Comparison of ENCODE assay signal across 8 cellular contexts in the genomic region with DNA sequence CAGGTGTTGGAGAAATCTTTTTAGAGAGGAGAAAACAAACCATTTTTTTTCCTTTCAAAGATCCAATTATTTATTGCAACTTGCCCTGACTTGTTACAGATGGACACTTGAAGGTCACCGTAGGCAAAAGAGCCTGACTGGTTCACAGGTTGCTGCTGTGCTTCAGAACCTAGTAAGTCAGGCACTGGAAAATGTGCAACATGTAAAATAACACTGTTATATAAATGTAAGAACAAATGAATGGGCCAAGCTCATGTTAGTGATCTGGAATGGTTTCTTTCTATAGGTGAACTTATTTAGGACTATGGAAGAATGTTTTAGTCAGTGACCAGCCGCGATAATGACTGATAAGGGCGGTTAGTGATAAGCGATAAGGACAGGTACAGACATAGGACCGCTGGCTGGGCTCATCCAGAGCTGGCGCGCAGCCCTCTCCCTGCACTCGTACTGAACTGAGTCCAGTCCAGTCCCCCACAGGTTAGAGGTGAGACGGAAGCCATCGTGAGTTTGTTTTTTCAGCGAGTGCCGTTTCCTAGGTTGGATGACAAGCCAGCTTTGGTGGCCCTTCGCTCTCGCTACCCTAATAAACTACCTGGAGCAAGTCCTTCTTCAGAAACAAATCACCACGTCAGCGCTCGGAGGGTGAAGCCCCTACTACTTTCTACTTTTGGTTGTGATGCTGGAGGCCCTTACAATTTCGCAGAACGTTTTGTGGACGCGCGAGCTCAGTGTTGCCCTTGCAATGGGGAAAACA.
DNase-seq lines count a peak whose midpoint lies in the region; ATAC-seq and TF ChIP-seq lines count a peak whose summit lies in the region.

No MANE protein-coding gene starts in this region.

- H3K36me3 ChIP-seq in KMS-11 (ENCODE audit: insufficient read depth), result no peaks in the 10 kb centered on the region
- no peaks in the 10 kb centered on the region for H3K36me3 ChIP-seq in fibroblast of lung (ENCODE audit: control insufficient read depth, insufficient read depth, low read length)

- H3K4me3 ChIP-seq in GM12865 (ENCODE audit: low read depth, low read length), result peak overlapping the region; percentile 75
- no peak overlapping the region for H3K4me3 ChIP-seq in KMS-11 (IDR thresholded peaks at IDR 0.05; ENCODE audit: insufficient read depth, low read depth, low read length)
- H3K4me3 ChIP-seq in fibroblast of lung (replicated peaks in 1 of 4; ENCODE audit: control extremely low read depth in 1 of 4, insufficient read depth in 1 of 4, low read depth in 3 of 4, low read length in 4 of 4), result peak overlapping the region; percentile 39 to 88 (median 60)

- H2AFZ ChIP-seq in KMS-11 (ENCODE audit: low read depth) (peak overlapping the region; percentile 77), fibroblast of lung (ENCODE audit: low read length) (peak overlapping the region; percentile 80)

- H3K27ac ChIP-seq in KMS-11 (peak overlapping the region; percentile 99; the same call in 1 of the 2 replicates), fibroblast of lung (ENCODE audit: insufficient read depth, low read length) (no peak overlapping the region)

- peak overlapping the region; percentile 66 for H3K4me2 ChIP-seq in KMS-11
- H3K4me2 ChIP-seq in fibroblast of lung (ENCODE audit: extremely low read depth, insufficient read depth, low read length), result peak overlapping the region; percentile 90

- H3K4me1 ChIP-seq in KMS-11 (ENCODE audit: low read depth, poor library complexity, severe bottlenecking) (no peaks in the 10 kb centered on the region), fibroblast of lung (ENCODE audit: control insufficient read depth, extremely low read depth, insufficient read depth, low read length) (peaks cover 4% of the 10 kb centered on the region)

- no peaks in the 10 kb centered on the region for H3K9me3 ChIP-seq in fibroblast of lung (ENCODE audit: control insufficient read depth, insufficient read depth, low read depth, low read length)

- peak; percentile 56 for DNase-seq in GM12865 (ENCODE audit: low read depth)
- peak; percentile 40 for DNase-seq in activated CD8-positive, alpha-beta memory T cell treated with anti-CD3 and anti-CD28 coated beads, Interleukin-2, amount 50 U/mL, for 4 hours
- DNase-seq in fibroblast of lung (ENCODE audit: low read depth in 2 of 2), result no peak
- peak; percentile 9 for DNase-seq in pons (ENCODE audit: low spot score)
- no peak for DNase-seq in AG08396 (ENCODE audit: low spot score)
- no peak for DNase-seq in NCI-H2107 treated with DMSO at 0.1 percent for 48 hours (lab: John Stamatoyannopoulos, UW; ENCODE audit: unreplicated experiment)

- no peaks in the 10 kb centered on the region for H4K20me1 ChIP-seq in KMS-11 (ENCODE audit: insufficient read depth)
- no peaks in the 10 kb centered on the region for H4K20me1 ChIP-seq in fibroblast of lung (ENCODE audit: control insufficient read depth, extremely low read depth, insufficient read depth, low read length)

- TF ChIP-seq CTCF in GM12865 (IDR thresholded peaks at IDR 0.05; ENCODE audit: insufficient read depth, low read depth, low read length, missing control alignments) (no peak), KMS-11 (conservative IDR thresholded peaks at IDR 0.05; ENCODE audit: low read depth, low read length) (no peak), fibroblast of lung (conservative IDR thresholded peaks at IDR 0.05 in 1 of 2, IDR thresholded peaks at IDR 0.05 in 1 of 2; ENCODE audit: low read depth in 1 of 2, low read length in 2 of 2) (no peak)

- H3K27me3 ChIP-seq in KMS-11 (ENCODE audit: insufficient read depth, low read depth) (no peaks in the 10 kb centered on the region), fibroblast of lung (ENCODE audit: control insufficient read depth, insufficient read depth, low read length) (no peaks in the 10 kb centered on the region)

- peak overlapping the region; percentile 98; the same call in 1 of the 2 replicates for H3K9ac ChIP-seq in KMS-11
- peak overlapping the region; percentile 17 for H3K9ac ChIP-seq in fibroblast of lung (ENCODE audit: insufficient read depth, low read length)

- peak; percentile 33 for ATAC-seq in GM21723 (IDR thresholded peaks at IDR 0.05; ENCODE audit: unreplicated experiment)

- H3K79me2 ChIP-seq in KMS-11 (ENCODE audit: insufficient read depth, low read depth) (peaks cover 43% of the 10 kb centered on the region), fibroblast of lung (ENCODE audit: control insufficient read depth, insufficient read depth, low read length) (no peaks in the 10 kb centered on the region)

Comparison
In these comparisons a context has a peak if more than half of its experiments do, and no peak if none do; other contexts are left out.
1. DNase-seq: peak in GM12865 (single experiment), activated CD8-positive, alpha-beta memory T cell treated with anti-CD3 and anti-CD28 coated beads, Interleukin-2, amount 50 U/mL, for 4 hours (single experiment) and pons (single experiment); none in fibroblast of lung (0 of 2), AG08396 (single experiment) and NCI-H2107 treated with DMSO at 0.1 percent for 48 hours (single experiment).